Comparison of ENCODE assay signal across 16 cellular contexts in the genomic region with DNA sequence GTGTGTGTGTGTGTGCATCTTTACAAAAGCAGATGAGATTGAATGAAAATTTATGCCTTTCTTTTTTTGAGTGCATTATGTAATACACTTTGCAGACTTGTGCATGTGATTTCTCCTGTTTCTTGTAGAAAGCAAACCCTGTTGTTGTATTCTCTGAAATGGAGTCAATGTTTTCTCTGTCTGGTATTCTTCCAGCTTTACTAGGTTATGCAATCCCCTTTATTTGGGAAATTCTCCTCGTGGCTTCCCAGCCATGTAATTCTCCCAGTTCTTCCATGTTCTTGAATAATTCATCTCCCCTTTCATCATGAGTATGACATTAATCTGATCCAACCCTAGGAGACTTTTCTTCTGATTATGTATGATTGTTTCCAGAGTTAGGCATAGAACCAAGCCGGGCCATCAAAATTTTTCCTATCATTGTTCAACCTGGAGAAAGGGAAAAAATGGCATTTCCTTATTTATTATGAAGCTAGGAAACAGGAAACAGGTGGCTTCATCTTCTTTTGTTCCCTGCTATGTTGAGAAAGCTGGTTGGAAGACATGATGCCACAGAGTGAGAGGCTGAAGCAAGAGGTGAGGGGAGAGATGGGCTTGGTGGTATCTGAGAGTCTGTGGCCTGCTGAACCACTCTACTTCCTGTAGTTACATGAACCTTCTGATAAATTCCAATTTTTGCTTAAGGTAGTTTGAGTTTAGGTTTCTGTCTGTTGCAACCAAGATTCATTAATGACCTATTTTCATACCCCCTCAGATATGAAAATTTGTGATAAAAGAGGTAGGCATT.
"Had no signal": no experiment of that assay in that cellular context is flagged by ENCODE, and none has a peak within 500 bp of the region (broad histone marks: within the 10 kb centered on the region; RNA-seq: fewer than 3 reads in every experiment).

No MANE protein-coding gene starts in this region.

- H3K27ac ChIP-seq: brain microvascular endothelial cell, right lobe of liver, thyroid gland had no signal

- H3K4me1 ChIP-seq: right lobe of liver, thyroid gland had no signal

- H3K4me3 ChIP-seq: right lobe of liver, thyroid gland had no signal

- H3K27me3 ChIP-seq: brain microvascular endothelial cell, right lobe of liver, thyroid gland had no signal

- H3K36me3 ChIP-seq: brain microvascular endothelial cell, right lobe of liver, thyroid gland had no signal

- H3K27ac Mint-ChIP-seq: activated CD4-positive, alpha-beta T cell treated with anti-CD3 and anti-CD28 coated beads, Interleukin-2, amount 10 ng/mL, durations not matched to agents 24 days and 14 days; activated naive CD8-positive, alpha-beta T cell; effector memory CD8-positive, alpha-beta T cell; natural killer cell treated with Interleukin-12 subunit alpha and Interleukin-12 subunit beta and Interleukin-15 and Interleukin-18, amount 100 ng/mL, for 72 hours; progenitor cell of endocrine pancreas; stimulated activated effector memory CD8-positive, alpha-beta T cell treated with anti-CD3 and anti-CD28 coated beads, Interleukin-12 subunit alpha, Interleukin-12 subunit beta, amount 100 ng/mL, for 72 hours; T-helper 2 cell treated with Interferon-gamma antibody and Interleukin-4, amounts not matched to agents 5 μg/mL and 100 μg/mL, for 36 hours had no signal

- DNase-seq: activated CD4-positive, alpha-beta T cell treated with anti-CD3 and anti-CD28 coated beads, Interleukin-2, amount 10 ng/mL, durations not matched to agents 24 days and 14 days; activated CD4-positive, CD25-positive, alpha-beta regulatory T cell; activated gamma-delta T cell treated with Interleukin-2 at 50 U/mL for 16 hours; brain microvascular endothelial cell; effector memory CD8-positive, alpha-beta T cell; glutamatergic neuron; left ventricle myocardium superior; nucleus accumbens; right lobe of liver; stimulated activated CD4-positive, alpha-beta T cell treated with anti-CD3 and anti-CD28 coated beads, Interleukin-1b, Interleukin-23, amount 100 ng/mL, for 48 hours; thyroid gland had no signal

- H3K4me3 Mint-ChIP-seq: activated CD4-positive, alpha-beta T cell treated with anti-CD3 and anti-CD28 coated beads, Interleukin-2, amount 10 ng/mL, durations not matched to agents 24 days and 14 days; activated naive CD8-positive, alpha-beta T cell; effector memory CD8-positive, alpha-beta T cell; natural killer cell treated with Interleukin-12 subunit alpha and Interleukin-12 subunit beta and Interleukin-15 and Interleukin-18, amount 100 ng/mL, for 72 hours; stimulated activated effector memory CD8-positive, alpha-beta T cell treated with anti-CD3 and anti-CD28 coated beads, Interleukin-12 subunit alpha, Interleukin-12 subunit beta, amount 100 ng/mL, for 72 hours; T-helper 2 cell treated with Interferon-gamma antibody and Interleukin-4, amounts not matched to agents 5 μg/mL and 100 μg/mL, for 36 hours had no signal

- H3K9me3 Mint-ChIP-seq: activated CD4-positive, alpha-beta T cell treated with anti-CD3 and anti-CD28 coated beads, Interleukin-2, amount 10 ng/mL, durations not matched to agents 24 days and 14 days; effector memory CD8-positive, alpha-beta T cell; natural killer cell treated with Interleukin-12 subunit alpha and Interleukin-12 subunit beta and Interleukin-15 and Interleukin-18, amount 100 ng/mL, for 72 hours; T-helper 2 cell treated with Interferon-gamma antibody and Interleukin-4, amounts not matched to agents 5 μg/mL and 100 μg/mL, for 36 hours had no signal

- H3K27me3 Mint-ChIP-seq: activated CD4-positive, alpha-beta T cell treated with anti-CD3 and anti-CD28 coated beads, Interleukin-2, amount 10 ng/mL, durations not matched to agents 24 days and 14 days; activated naive CD8-positive, alpha-beta T cell; effector memory CD8-positive, alpha-beta T cell; natural killer cell treated with Interleukin-12 subunit alpha and Interleukin-12 subunit beta and Interleukin-15 and Interleukin-18, amount 100 ng/mL, for 72 hours; progenitor cell of endocrine pancreas had no signal

- H3K4me1 Mint-ChIP-seq: activated CD4-positive, alpha-beta T cell treated with anti-CD3 and anti-CD28 coated beads, Interleukin-2, amount 10 ng/mL, durations not matched to agents 24 days and 14 days; stimulated activated effector memory CD8-positive, alpha-beta T cell treated with anti-CD3 and anti-CD28 coated beads, Interleukin-12 subunit alpha, Interleukin-12 subunit beta, amount 100 ng/mL, for 72 hours had no signal

- H3K36me3 Mint-ChIP-seq: activated naive CD8-positive, alpha-beta T cell; natural killer cell treated with Interleukin-12 subunit alpha and Interleukin-12 subunit beta and Interleukin-15 and Interleukin-18, amount 100 ng/mL, for 72 hours; stimulated activated effector memory CD8-positive, alpha-beta T cell treated with anti-CD3 and anti-CD28 coated beads, Interleukin-12 subunit alpha, Interleukin-12 subunit beta, amount 100 ng/mL, for 72 hours had no signal

- H3K9me3 ChIP-seq: right lobe of liver, thyroid gland had no signal
